Comparison of ENCODE assay signal across 11 cellular contexts in the genomic region with DNA sequence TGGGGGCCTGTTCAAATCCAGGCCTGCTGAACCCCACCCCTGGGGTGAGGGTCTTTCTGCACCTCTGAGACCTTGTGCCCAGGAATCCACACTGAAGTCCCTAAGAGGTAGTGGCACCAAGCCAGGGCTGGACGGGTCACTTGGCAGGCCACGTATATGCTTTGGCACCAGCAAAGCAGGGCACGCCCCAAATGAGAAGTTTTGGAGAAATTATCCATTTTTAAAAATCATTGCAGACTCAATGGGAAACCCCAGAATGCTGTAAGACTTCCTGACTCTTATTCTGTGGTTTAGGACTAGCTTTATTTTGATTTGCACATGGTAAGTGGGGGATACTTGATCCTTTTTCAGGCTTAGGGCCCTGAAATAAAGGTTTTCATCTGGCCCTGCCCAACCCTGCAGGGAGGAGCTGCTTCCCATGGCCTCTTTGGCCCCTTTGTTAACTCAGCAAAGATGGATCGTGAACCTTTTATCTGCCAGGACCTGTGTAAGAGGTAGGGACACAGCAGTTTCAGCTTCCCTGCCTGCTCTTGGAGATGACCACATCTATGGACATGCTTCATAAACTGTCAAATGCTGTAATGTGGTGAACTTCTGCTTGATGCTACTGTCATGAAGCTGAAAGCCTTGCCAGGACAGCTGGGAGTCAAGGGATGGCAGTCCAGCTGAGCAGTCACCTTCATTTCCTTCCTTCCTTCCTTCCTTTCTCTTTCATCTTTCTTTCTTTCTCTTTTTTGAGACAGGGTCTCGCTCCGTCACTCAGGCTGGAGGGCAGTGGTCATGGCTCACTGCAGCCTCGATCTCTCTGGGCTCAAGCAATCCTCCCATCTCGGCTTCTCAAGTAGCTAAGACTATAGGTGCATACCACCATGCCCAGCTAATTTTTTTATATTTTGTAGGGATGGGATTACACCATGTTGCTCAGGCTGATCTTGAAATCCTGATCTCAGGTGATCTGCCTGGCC.
DNase-seq lines count a peak whose midpoint lies in the region; ATAC-seq and TF ChIP-seq lines count a peak whose summit lies in the region.
"Had no signal": no experiment of that assay in that cellular context is flagged by ENCODE, and none has a peak within 500 bp of the region (broad histone marks: within the 10 kb centered on the region; RNA-seq: fewer than 3 reads in every experiment).

No MANE protein-coding gene starts in this region.

- H3K4me3 Mint-ChIP-seq in neural progenitor cell: peak overlapping the region; percentile 57

- H3K27me3 ChIP-seq in PC-3 (ENCODE audit: low read length) (no peaks in the 10 kb centered on the region), neural progenitor cell (no peaks in the 10 kb centered on the region)
- H3K27me3 ChIP-seq: SJSA1 had no signal

- peaks cover 27% of the 10 kb centered on the region for H3K4me1 ChIP-seq in PC-3 (ENCODE audit: insufficient read depth, low read length)
- H3K4me1 ChIP-seq in neural progenitor cell: peaks cover 57% of the 10 kb centered on the region

- peaks cover 60% of the 10 kb centered on the region for H3K4me1 Mint-ChIP-seq in neural progenitor cell

- peak overlapping the region; percentile 56 for H3K9ac ChIP-seq in PC-3 (ENCODE audit: low read length)
- no peak overlapping the region for H3K9ac ChIP-seq in neural progenitor cell

- no peaks in the 10 kb centered on the region for H3K9me3 ChIP-seq in PC-3 (ENCODE audit: low read length)
- H3K9me3 ChIP-seq in neural progenitor cell (ENCODE audit: low read depth): no peaks in the 10 kb centered on the region
- H3K9me3 ChIP-seq: SJSA1 had no signal

- H4K20me1 ChIP-seq in PC-3 (ENCODE audit: low read length) (no peaks in the 10 kb centered on the region), neural progenitor cell (ENCODE audit: low read depth) (no peaks in the 10 kb centered on the region)

- POLR2A ChIA-PET in PC-3 (lab: Charles Lee; ENCODE audit: unreplicated experiment): no interaction called here

- TF ChIP-seq CTCF in PC-3 (conservative IDR thresholded peaks at IDR 0.05; ENCODE audit: low read depth, low read length) (no peak), neural progenitor cell (IDR thresholded peaks at IDR 0.05) (no peak)

- no TSS peak for BruUV-seq in PC-3 (replicated peaks; lab: Mats Ljungman, UMichigan)

- H3K9me3 Mint-ChIP-seq in neural progenitor cell: peaks cover 4% of the 10 kb centered on the region

- H3K4me2 ChIP-seq in PC-3 (ENCODE audit: low read length) (peak overlapping the region; percentile 67), neural progenitor cell (peak overlapping the region; percentile 55)

- ATAC-seq in PC-3: no peak

- CTCF ChIA-PET in PC-3 (lab: Charles Lee): no interaction called here

- peak overlapping the region; percentile 88 for H3K27ac ChIP-seq in PC-3 (ENCODE audit: low read length)
- H3K27ac ChIP-seq in neural progenitor cell: no peak overlapping the region
- H3K27ac ChIP-seq: C4-2B, SJSA1 had no signal

- H2AFZ ChIP-seq in PC-3 (ENCODE audit: low read length) (peak overlapping the region; percentile 38; the same call in 1 of the 2 replicates), neural progenitor cell (replicated peaks) (peak overlapping the region; percentile 86)

- no peaks in the 10 kb centered on the region for H3K36me3 Mint-ChIP-seq in neural progenitor cell

- H3K27ac Mint-ChIP-seq in neural progenitor cell: no peak overlapping the region

- DNase-seq in AG20443 (ENCODE audit: low spot score) (peak; percentile 68), PC-3 (no peak), fibroblast of gingiva (ENCODE audit: low read depth) (peak; percentile 60), neural progenitor cell (ENCODE audit: low spot score) (no peak), NCI-H1048 (lab: John Stamatoyannopoulos, UW) (no peak), SIG-M5 treated with dmso at 0.1 percent for 504 hours (lab: John Stamatoyannopoulos, UW; ENCODE audit: unreplicated experiment) (no peak), occipital lobe (lab: John Stamatoyannopoulos, UW) (no peak)
- no peak for DNase-seq in stimulated activated CD4-positive, alpha-beta T cell treated with anti-CD3 and anti-CD28 coated beads, Interleukin-15, amount 100 ng/mL, for 24 hours
- DNase-seq: NCI-H1105 had no signal

- H3K9me2 ChIP-seq in PC-3 (replicated peaks; ENCODE audit: low read length): no peaks in the 10 kb centered on the region

- no peaks in the 10 kb centered on the region for H3K36me3 ChIP-seq in PC-3 (ENCODE audit: low read depth, low read length)
- no peaks in the 10 kb centered on the region for H3K36me3 ChIP-seq in neural progenitor cell
- H3K36me3 ChIP-seq: SJSA1 had no signal

- H3K79me2 ChIP-seq in PC-3 (ENCODE audit: low read length) (no peaks in the 10 kb centered on the region), neural progenitor cell (ENCODE audit: low read depth) (no peaks in the 10 kb centered on the region)

- peaks cover 5% of the 10 kb centered on the region for H3K27me3 Mint-ChIP-seq in neural progenitor cell (ENCODE audit: insufficient read depth, low read depth)

- no peaks in the 10 kb centered on the region for H3F3A ChIP-seq in PC-3 (ENCODE audit: low read length, unreplicated experiment)
- peaks cover 25% of the 10 kb centered on the region for H3F3A ChIP-seq in neural progenitor cell (ENCODE audit: low read depth)

- intact Hi-C loops in PC-3 (cut with micrococcal nuclease): no loop called here

- H3K4me3 ChIP-seq in PC-3 (ENCODE audit: low read length): no peak overlapping the region
- no peak overlapping the region for H3K4me3 ChIP-seq in neural progenitor cell
- H3K4me3 ChIP-seq: SJSA1 had no signal

Comparison
In these comparisons a context has a peak if more than half of its experiments do, and no peak if none do; other contexts are left out.
1. DNase-seq: peak in AG20443 (single experiment) and fibroblast of gingiva (single experiment); none in PC-3 (single experiment), neural progenitor cell (single experiment), NCI-H1048 (single experiment), SIG-M5 treated with dmso at 0.1 percent for 504 hours (single experiment), occipital lobe (single experiment) and stimulated activated CD4-positive, alpha-beta T cell treated with anti-CD3 and anti-CD28 coated beads, Interleukin-15, amount 100 ng/mL, for 24 hours (single experiment).